ENCODE assay signal across 10 cellular contexts in the genomic region with DNA sequence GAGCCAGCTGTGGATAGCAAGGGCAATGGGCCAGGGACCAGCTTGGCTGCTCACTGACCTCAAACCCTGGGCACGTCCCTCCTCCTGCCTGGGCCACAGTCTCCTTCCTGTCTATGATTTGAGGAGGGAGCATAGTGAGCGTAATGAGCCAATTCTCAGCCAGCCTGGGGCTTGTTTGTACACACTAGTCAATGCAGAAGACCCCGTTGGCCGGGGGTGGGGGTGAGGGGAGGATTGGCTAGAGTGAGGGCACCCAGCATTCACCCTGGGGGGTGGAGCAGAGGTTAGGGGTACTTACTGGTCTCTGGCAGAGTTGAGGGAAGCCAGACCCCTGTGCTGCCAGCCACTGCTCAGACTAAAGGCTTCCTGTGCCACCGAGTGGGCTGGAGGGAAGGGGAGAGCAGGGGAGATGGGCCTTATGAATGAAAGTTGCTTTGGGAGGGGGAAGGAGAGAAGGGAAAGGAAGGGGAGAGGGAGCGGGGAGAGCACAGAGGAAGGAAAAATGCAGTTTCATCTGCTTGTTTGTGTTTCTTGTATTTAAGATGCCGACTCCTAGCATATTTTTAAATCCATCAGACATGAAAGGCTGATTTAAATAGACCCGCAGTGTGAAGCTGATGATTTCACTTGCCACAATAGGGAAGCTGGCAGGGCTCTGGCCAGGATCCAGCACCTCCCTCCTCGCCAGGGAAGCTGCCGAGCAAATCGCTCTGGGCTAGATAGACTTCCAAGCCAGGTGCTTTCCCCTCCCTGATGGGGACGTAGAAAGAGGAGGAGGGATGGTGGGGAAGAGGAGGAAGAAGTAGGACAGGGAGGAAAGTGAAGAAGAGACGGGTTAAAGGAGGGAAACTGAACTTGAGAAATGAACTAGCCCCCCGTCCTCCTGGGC.
A peak's percentile ranks its signal among the peaks of the same experiment; 100 is the strongest.
DNase-seq lines count a peak whose midpoint lies in the region; ATAC-seq and TF ChIP-seq lines count a peak whose summit lies in the region.
"Had no signal": no experiment of that assay in that cellular context is flagged by ENCODE, and none has a peak within 500 bp of the region (broad histone marks: within the 10 kb centered on the region; RNA-seq: fewer than 3 reads in every experiment).

No MANE protein-coding gene starts in this region.

- H3K4me3 ChIP-seq in upper lobe of right lung: no peak overlapping the region
- H3K4me3 ChIP-seq in gastroesophageal sphincter: no peak overlapping the region

- no peak for TF ChIP-seq EP300 in gastroesophageal sphincter (IDR thresholded peaks at IDR 0.05)

- 19 to 24% methylated on average over 5 to 11 of the region's 14 CpGs for WGBS in gastroesophageal sphincter (ENCODE audit: low coverage in 1 of 2), 2 donors

- H3K9me3 ChIP-seq in upper lobe of right lung (no peaks in the 10 kb centered on the region), gastroesophageal sphincter (no peaks in the 10 kb centered on the region)
- H3K9me3 ChIP-seq: neutrophil had no signal

- no peaks in the 10 kb centered on the region for H3K36me3 ChIP-seq in upper lobe of right lung
- no peaks in the 10 kb centered on the region for H3K36me3 ChIP-seq in gastroesophageal sphincter

- TF ChIP-seq POLR2A in gastroesophageal sphincter (IDR thresholded peaks at IDR 0.05): no peak

- H3K27me3 ChIP-seq in upper lobe of right lung: no peaks in the 10 kb centered on the region
- peaks cover 37% of the 10 kb centered on the region for H3K27me3 ChIP-seq in gastroesophageal sphincter

- DNase-seq in NCI-H82 (lab: John Stamatoyannopoulos, UW) (peak; percentile 29), NCI-H82 treated with DMSO at 0.1 percent for 48 hours (lab: John Stamatoyannopoulos, UW; ENCODE audit: unreplicated experiment) (no peak), SW480 (ENCODE audit: low spot score) (peak; percentile 49), hippocampal formation (lab: John Stamatoyannopoulos, UW) (peak; percentile 16 to 17), upper lobe of right lung (peak; percentile 64), CD1c-positive myeloid dendritic cell (ENCODE audit: extremely low spot score) (no peak)
- DNase-seq: activated T-cell treated with anti-CD3 and anti-CD28 coated beads for 4 hours had no signal

- TF ChIP-seq CTCF in upper lobe of right lung (IDR thresholded peaks at IDR 0.05) (no peak), gastroesophageal sphincter (IDR thresholded peaks at IDR 0.05) (no peak)

- peaks cover 7% of the 10 kb centered on the region for H3K4me1 ChIP-seq in upper lobe of right lung
- peaks cover 0 to 11% (median 0%) of the 10 kb centered on the region in 3 donors for H3K4me1 ChIP-seq in gastroesophageal sphincter

- ATAC-seq in upper lobe of right lung (peak; percentile 43), gastroesophageal sphincter (no peak), GM19463 (IDR thresholded peaks at IDR 0.05; ENCODE audit: unreplicated experiment) (no peak)

- H3K27ac ChIP-seq in upper lobe of right lung: no peak overlapping the region
- H3K27ac ChIP-seq in gastroesophageal sphincter: no peak overlapping the region
- H3K27ac ChIP-seq: neutrophil had no signal

- intact Hi-C loops in upper lobe of right lung (cut with DNase I): no loop called here

Comparison
In these comparisons a context has a peak if more than half of its experiments do, and no peak if none do; other contexts are left out.
1. DNase-seq: peak in NCI-H82 (single experiment), SW480 (single experiment), hippocampal formation (2 of 2) and upper lobe of right lung (single experiment); none in NCI-H82 treated with DMSO at 0.1 percent for 48 hours (single experiment) and CD1c-positive myeloid dendritic cell (single experiment).